Comparison of ENCODE assay signal across 17 cellular contexts in the genomic region with DNA sequence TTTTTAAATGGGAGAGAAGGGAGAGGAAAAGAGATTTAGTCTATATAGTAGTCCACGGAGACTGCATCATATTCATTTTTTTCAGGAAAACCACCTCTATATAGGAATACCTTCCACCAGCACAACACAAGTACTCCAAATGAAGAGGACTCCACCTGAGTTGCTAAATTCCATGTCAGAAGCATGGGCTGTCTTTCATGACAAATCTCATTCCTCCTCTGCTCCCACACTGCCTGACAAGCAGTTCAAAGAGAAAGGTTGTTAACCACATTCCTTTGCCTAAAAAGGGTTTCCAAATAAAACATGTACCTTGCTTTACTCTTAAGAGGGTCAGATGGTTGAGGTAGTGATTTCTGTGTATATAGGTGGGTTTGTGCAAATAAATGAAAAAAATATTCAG.
DNase-seq lines count a peak whose midpoint lies in the region; ATAC-seq and TF ChIP-seq lines count a peak whose summit lies in the region.
"Had no signal": no experiment of that assay in that cellular context is flagged by ENCODE, and none has a peak within 500 bp of the region (broad histone marks: within the 10 kb centered on the region; RNA-seq: fewer than 3 reads in every experiment).

No MANE protein-coding gene starts in this region.

- DNase-seq in CD8-positive, alpha-beta memory T cell = no peak
- DNase-seq in islet precursor cell (peak; percentile 67), natural killer cell (no peak), esophagus squamous epithelium (lab: John Stamatoyannopoulos, UW) (no peak)
- no peak for DNase-seq in activated CD4-positive, alpha-beta T cell treated with anti-CD3 and anti-CD28 coated beads for 48 hours
- DNase-seq: HFFc6, MM.1S, NCI-H1092 treated with DMSO at 0.1 percent for 48 hours, NCI-H1694, NCI-H524, Peyer's patch, Right ventricle myocardium superior had no signal

- no peak overlapping the region for H3K4me3 ChIP-seq in CD8-positive, alpha-beta memory T cell (ENCODE audit: low read length)
- H3K4me3 ChIP-seq in Loucy (ENCODE audit: low read length, poor library complexity, severe bottlenecking) (peak overlapping the region; percentile 55), esophagus squamous epithelium (no peak overlapping the region)
- H3K4me3 ChIP-seq: A549; BLaER1 treated with 17β-estradiol and CSF1 and Interleukin-3, amounts not matched to agents 10 nM and 100 nM; Peyer's patch had no signal

- peak overlapping the region in 6 of 7 donors; percentile 24 to 64 (median 46) for H3K4me3 Mint-ChIP-seq in CD8-positive, alpha-beta memory T cell
- peak overlapping the region; percentile 79 for H3K4me3 Mint-ChIP-seq in natural killer cell
- H3K4me3 Mint-ChIP-seq: HFFc6 had no signal

- no peaks in the 10 kb centered on the region for H3K36me3 Mint-ChIP-seq in CD8-positive, alpha-beta memory T cell
- H3K36me3 Mint-ChIP-seq in natural killer cell = no peaks in the 10 kb centered on the region

- H3F3A ChIP-seq in Loucy (ENCODE audit: low read depth) = peaks cover 5% of the 10 kb centered on the region; the same call in 1 of the 2 replicates

- H3K4me1 Mint-ChIP-seq in CD8-positive, alpha-beta memory T cell = peaks cover 28 to 32% (median 32%) of the 10 kb centered on the region in 3 donors
- H3K4me1 Mint-ChIP-seq in natural killer cell = peaks cover 38 to 43% of the 10 kb centered on the region in 2 donors

- peak overlapping the region; percentile 68 for H3K4me2 ChIP-seq in Loucy (ENCODE audit: low read depth, low read length, poor library complexity, severe bottlenecking)
- H3K4me2 ChIP-seq: A549; BLaER1 treated with 17β-estradiol and CSF1 and Interleukin-3, amounts not matched to agents 10 nM and 100 nM had no signal

- CTCF ChIA-PET in CD8-positive, alpha-beta memory T cell (lab: Charles Lee) = no interaction called here

- H3K27me3 Mint-ChIP-seq in CD8-positive, alpha-beta memory T cell = no peaks in the 10 kb centered on the region
- peaks cover 0 to 15% of the 10 kb centered on the region in 2 donors for H3K27me3 Mint-ChIP-seq in natural killer cell (ENCODE audit: low read depth in 2 of 2)

- H3K36me3 ChIP-seq in CD8-positive, alpha-beta memory T cell (ENCODE audit: insufficient read depth, low read length) = no peaks in the 10 kb centered on the region
- H3K36me3 ChIP-seq in Loucy (ENCODE audit: insufficient read depth, low read length) (no peaks in the 10 kb centered on the region), esophagus squamous epithelium (no peaks in the 10 kb centered on the region)
- H3K36me3 ChIP-seq: BLaER1 treated with 17β-estradiol and CSF1 and Interleukin-3, amounts not matched to agents 10 nM and 100 nM; Peyer's patch had no signal

- no peak overlapping the region for H3K27ac ChIP-seq in CD8-positive, alpha-beta memory T cell (ENCODE audit: low read depth, low read length)
- H3K27ac ChIP-seq in esophagus squamous epithelium = no peak overlapping the region
- H3K27ac ChIP-seq: A549; BLaER1 treated with 17β-estradiol and CSF1 and Interleukin-3, amounts not matched to agents 10 nM and 100 nM; Peyer's patch had no signal

- H4K20me1 ChIP-seq in Loucy (ENCODE audit: insufficient read depth, low read length, poor library complexity, severe bottlenecking) = no peaks in the 10 kb centered on the region
- H4K20me1 ChIP-seq: BLaER1 treated with 17β-estradiol and CSF1 and Interleukin-3, amounts not matched to agents 10 nM and 100 nM had no signal

- H3K4me1 ChIP-seq in CD8-positive, alpha-beta memory T cell (ENCODE audit: insufficient read depth, low read length) = peaks cover 8% of the 10 kb centered on the region
- H3K4me1 ChIP-seq in Loucy (ENCODE audit: insufficient read depth, low read length, poor library complexity, severe bottlenecking) (peaks cover 55% of the 10 kb centered on the region), esophagus squamous epithelium (no peaks in the 10 kb centered on the region)
- H3K4me1 ChIP-seq: A549; BLaER1 treated with 17β-estradiol and CSF1 and Interleukin-3, amounts not matched to agents 10 nM and 100 nM; Peyer's patch had no signal

- no peaks in the 10 kb centered on the region for H3K9me3 ChIP-seq in CD8-positive, alpha-beta memory T cell (ENCODE audit: low read length)
- H3K9me3 ChIP-seq in Loucy (ENCODE audit: insufficient read depth, low read depth, low read length) (no peaks in the 10 kb centered on the region), esophagus squamous epithelium (no peaks in the 10 kb centered on the region)
- H3K9me3 ChIP-seq: A549; BLaER1 treated with 17β-estradiol and CSF1 and Interleukin-3, amounts not matched to agents 10 nM and 100 nM; Peyer's patch had no signal

- POLR2A ChIA-PET in CD8-positive, alpha-beta memory T cell (lab: Charles Lee) = no interaction called here

- no peak overlapping the region for H2AFZ ChIP-seq in Loucy (ENCODE audit: low read length)

- ATAC-seq in natural killer cell (peak in 2 of 3 donors; percentile 11 to 22), GM19395 (IDR thresholded peaks at IDR 0.05; ENCODE audit: unreplicated experiment) (no peak), HG03354 (IDR thresholded peaks at IDR 0.05; ENCODE audit: poor library complexity, severe bottlenecking, unreplicated experiment) (no peak)
- ATAC-seq: A549 had no signal

- intact Hi-C loops in natural killer cell (cut with micrococcal nuclease) (no loop called here), esophagus squamous epithelium (cut with DNase I) (no loop called here)

- WGBS in esophagus squamous epithelium, 2 donors = 43 to 58% methylated on average over 1 of the region's 1 CpG

- no peaks in the 10 kb centered on the region for H3K79me2 ChIP-seq in Loucy (ENCODE audit: insufficient read depth, low read length)

- TF ChIP-seq CTCF in Loucy (conservative IDR thresholded peaks at IDR 0.05; ENCODE audit: low read length) (no peak), natural killer cell (IDR thresholded peaks at IDR 0.05) (no peak), esophagus squamous epithelium (IDR thresholded peaks at IDR 0.05) (no peak)

- H3K9ac ChIP-seq in Loucy (ENCODE audit: low read depth, low read length, poor library complexity, severe bottlenecking) = peak overlapping the region; percentile 5
- H3K9ac ChIP-seq: BLaER1 treated with 17β-estradiol and CSF1 and Interleukin-3, amounts not matched to agents 10 nM and 100 nM had no signal

- no peaks in the 10 kb centered on the region for H3K27me3 ChIP-seq in CD8-positive, alpha-beta memory T cell (ENCODE audit: insufficient read depth, low read length, poor library complexity, severe bottlenecking)
- H3K27me3 ChIP-seq in Loucy (ENCODE audit: insufficient read depth, low read length, poor library complexity, severe bottlenecking) = no peaks in the 10 kb centered on the region
- no peaks in the 10 kb centered on the region for H3K27me3 ChIP-seq in esophagus squamous epithelium
- H3K27me3 ChIP-seq: BLaER1 treated with 17β-estradiol and CSF1 and Interleukin-3, amounts not matched to agents 10 nM and 100 nM; Peyer's patch had no signal

- peak overlapping the region in 3 of 8 donors; percentile 20 to 71 (median 35) for H3K27ac Mint-ChIP-seq in CD8-positive, alpha-beta memory T cell
- H3K27ac Mint-ChIP-seq in natural killer cell = peak overlapping the region; percentile 74 to 75
- H3K27ac Mint-ChIP-seq: HFFc6 had no signal

- H3K9me3 Mint-ChIP-seq in CD8-positive, alpha-beta memory T cell = no peaks in the 10 kb centered on the region
- no peaks in the 10 kb centered on the region for H3K9me3 Mint-ChIP-seq in natural killer cell
- H3K9me3 Mint-ChIP-seq: HFFc6 had no signal

- no peaks in the 10 kb centered on the region for H3K9me2 ChIP-seq in Loucy (replicated peaks; ENCODE audit: low read depth, low read length)

- TF ChIP-seq POLR2A in esophagus squamous epithelium (IDR thresholded peaks at IDR 0.05) = no peak

Comparison
In these comparisons a context has a peak if more than half of its experiments do, and no peak if none do; other contexts are left out.
1. ATAC-seq: peak in natural killer cell (2 of 3); none in GM19395 (single experiment) and HG03354 (single experiment).